In genomic region chrX:135516376-135516775, GRCh38 we compare ENCODE assay signal across 1 cellular context.
TF ChIP-seq lines count a peak whose summit lies in the region.

No MANE protein-coding gene starts in this region.

TF ChIP-seq in WTC11, 78 proteins besides CTCF, POLR2A, EP300 and RAD21 (continued from another document):
- no peak for TF ChIP-seq ZNF532 (CRISPR knock-in tag; IDR thresholded peaks at IDR 0.05; ENCODE audit: borderline replicate concordance)
- no peak for TF ChIP-seq ERG (CRISPR knock-in tag; IDR thresholded peaks at IDR 0.05)
- no peak for TF ChIP-seq HMGXB4 (CRISPR knock-in tag; IDR thresholded peaks at IDR 0.05)
- no peak for TF ChIP-seq USF1 (CRISPR knock-in tag; IDR thresholded peaks at IDR 0.05)
- no peak for TF ChIP-seq ZNF121 (CRISPR knock-in tag; IDR thresholded peaks at IDR 0.05)
- no peak for TF ChIP-seq ELF4 (CRISPR knock-in tag; IDR thresholded peaks at IDR 0.05; ENCODE audit: low read depth)
- TF ChIP-seq JUN (CRISPR knock-in tag; IDR thresholded peaks at IDR 0.05): no peak
